In genomic region chr9:120917989-120918630, GRCh38 we compare ENCODE assay signal across 10 cellular contexts. TPM values are rescaled to one million over a fixed set of nuclear protein-coding genes. Genes with fewer than 3 reads are reported as not detected.
A peak's percentile ranks its signal among the peaks of the same experiment; 100 is the strongest.
DNase-seq lines count a peak whose midpoint lies in the region; ATAC-seq, FAIRE-seq and TF ChIP-seq lines count a peak whose summit lies in the region.
"Had no signal": no experiment of that assay in that cellular context is flagged by ENCODE, and none has a peak within 500 bp of the region (broad histone marks: within the 10 kb centered on the region; RNA-seq: fewer than 3 reads in every experiment).

No MANE protein-coding gene starts in this region.

- in situ Hi-C loops in IMR-90 (cut with MboI; ENCODE audit: low sequenced_read_pairs) = no loop called here
- in situ Hi-C loops in K562 (cut with MboI) = no loop called here

- no peak overlapping the region for H3K14ac ChIP-seq in IMR-90 (replicated peaks; ENCODE audit: low read depth, low read length)

- peaks cover 40% of the 10 kb centered on the region for H3K36me3 ChIP-seq in CD4-positive, alpha-beta memory T cell (ENCODE audit: insufficient read depth, low read length)
- H3K36me3 ChIP-seq in IMR-90 (ENCODE audit: control insufficient read depth, insufficient read depth, low read length) (no peaks in the 10 kb centered on the region), K562 (ENCODE audit: control insufficient read depth, insufficient read depth, low read length) (no peaks in the 10 kb centered on the region), ovary (no peaks in the 10 kb centered on the region)

- TF ChIP-seq POLR2A in IMR-90 (IDR thresholded peaks at IDR 0.05; ENCODE audit: low read depth, low read length) = no peak
- TF ChIP-seq POLR2A in K562 (conservative IDR thresholded peaks at IDR 0.05) = no peak
- TF ChIP-seq POLR2A in ovary (IDR thresholded peaks at IDR 0.05) = no peak

- intact Hi-C loops in CD4-positive, alpha-beta memory T cell (cut with micrococcal nuclease) = no loop called here
- intact Hi-C loops in IMR-90 (cut with micrococcal nuclease) = no loop called here
- intact Hi-C loops in K562 (cut with micrococcal nuclease) = no loop called here
- intact Hi-C loops in ovary (cut with DNase I) = no loop called here

- H4K20me1 ChIP-seq in IMR-90 (ENCODE audit: insufficient read depth, low read length) = no peaks in the 10 kb centered on the region
- H4K20me1 ChIP-seq in K562 (replicated peaks; ENCODE audit: control insufficient read depth, insufficient read depth, low read length) = no peaks in the 10 kb centered on the region

- peaks cover 100% of the 10 kb centered on the region for H3K4me1 ChIP-seq in CD4-positive, alpha-beta memory T cell (ENCODE audit: insufficient read depth, low read length)
- peaks cover 20% of the 10 kb centered on the region for H3K4me1 ChIP-seq in IMR-90 (ENCODE audit: control insufficient read depth, insufficient read depth, low read length)
- H3K4me1 ChIP-seq in K562 (replicated peaks in 1 of 2; ENCODE audit: control insufficient read depth in 2 of 2, insufficient read depth in 2 of 2, low read length in 2 of 2) = peaks cover 20 to 37% of the 10 kb centered on the region in 2 experiments; a peak in 4 of 5 replicates
- peaks cover 7% of the 10 kb centered on the region for H3K4me1 ChIP-seq in ovary (ENCODE audit: insufficient read depth)

- no peak for FAIRE-seq in K562 (lab: Jason Lieb, UNC)
- FAIRE-seq: keratinocyte had no signal

- no peak overlapping the region for H2BK5ac ChIP-seq in IMR-90 (ENCODE audit: low read depth, low read length, poor library complexity, severe bottlenecking)

- H3K27ac Mint-ChIP-seq in CD4-positive, alpha-beta memory T cell = peak overlapping the region; percentile 75 to 99 (median 93)
- H3K27ac Mint-ChIP-seq: CD14-positive monocyte had no signal

- H3K27ac ChIP-seq in CD4-positive, alpha-beta memory T cell (ENCODE audit: low read depth, low read length) = peak overlapping the region; percentile 99
- H3K27ac ChIP-seq in IMR-90 (ENCODE audit: insufficient read depth, low read length) (no peak overlapping the region), K562 (ENCODE audit: extremely low read depth, low read depth, low read length) (no peak overlapping the region), skin epidermis (peak overlapping the region in 12 of 21 experiments; percentile 10 to 100 (median 76)), ovary (peak overlapping the region in 1 of 2 donors; percentile 25)

- CTCF ChIA-PET in CD4-positive, alpha-beta memory T cell (lab: Charles Lee; ENCODE audit: partially characterized antibody) = interaction anchor here (1.1 to 2.9 kb wide), 9 partner anchors 8 to 49 kb away, joined by 4 to 14 read pairs (median 9); partner anchors contain the start of gene TRAF1
- CTCF ChIA-PET in IMR-90 (lab: Yijun Ruan, JAX) = no interaction called here
- CTCF ChIA-PET in K562 (lab: Yijun Ruan, JAX; ENCODE audit: low intra/inter-chr PET ratio) = no interaction called here

- BruUV-seq in IMR-90 (replicated peaks; lab: Mats Ljungman, UMichigan) = no TSS peak
- BruUV-seq in K562 (replicated peaks; lab: Mats Ljungman, UMichigan) = no TSS peak

- DNase-seq in CD4-positive, alpha-beta memory T cell = no peak
- DNase-seq in IMR-90 (no peak), K562 (ENCODE audit: extremely low read depth in 1 of 4, low spot score in 3 of 4) (no peak), ovary (no peak)
- DNase-seq in activated CD4-positive, CD25-positive, alpha-beta regulatory T cell treated with anti-CD3 and anti-CD28 coated beads, Interleukin-2, amount 50 U/mL, for 72 hours = no peak
- DNase-seq: NCI-H2107 had no signal

- no peaks in the 10 kb centered on the region for H3K27me3 Mint-ChIP-seq in CD4-positive, alpha-beta memory T cell

- ATAC-seq in IMR-90 (ENCODE audit: low read depth) (no peak), K562 (no peak), HG03108 (IDR thresholded peaks at IDR 0.05; ENCODE audit: unreplicated experiment) (no peak)

- no peak for TF ChIP-seq RAD21 in IMR-90 (IDR thresholded peaks at IDR 0.05; ENCODE audit: low read length)
- TF ChIP-seq RAD21 in K562 (CRISPR knock-in tag; conservative IDR thresholded peaks at IDR 0.05 in 1 of 2, IDR thresholded peaks at IDR 0.05 in 1 of 2) = no peak

- H4K5ac ChIP-seq in IMR-90 (ENCODE audit: low read depth, low read length) = no peak overlapping the region

- POLR2A ChIA-PET in CD4-positive, alpha-beta memory T cell (lab: Charles Lee; ENCODE audit: partially characterized antibody) = interaction anchor here (1.1 to 74.5 kb wide), 3 partner anchors 5 to 125 kb away, joined by 3 to 5577 read pairs (median 5577); partner anchors contain the start of genes FBXW2, PHF19 and TRAF1
- POLR2A ChIA-PET in IMR-90 (lab: Charles Lee; ENCODE audit: unreplicated experiment) (no interaction called here), K562 (lab: Yijun Ruan, JAX) (interaction anchor here (0.5 kb wide), 1 partner anchor 53 kb away, joined by 3 read pairs; no protein-coding TSS in a partner anchor)

- dilution Hi-C loops in IMR-90 (cut with HindIII; ENCODE audit: low sequenced_read_pairs, unreplicated experiment) = no loop called here

- H3K9me1 ChIP-seq in IMR-90 (ENCODE audit: insufficient read depth, low read length) (peaks cover 8% of the 10 kb centered on the region), K562 (ENCODE audit: control insufficient read depth, insufficient read depth, low read length) (no peaks in the 10 kb centered on the region)

- TF ChIP-seq CTCF in IMR-90 (conservative IDR thresholded peaks at IDR 0.05; ENCODE audit: low read depth, low read length) = no peak
- TF ChIP-seq CTCF in K562 (IDR thresholded peaks at IDR 0.05 in 2 of 3, conservative IDR thresholded peaks at IDR 0.05 in 1 of 3; ENCODE audit: insufficient read depth in 2 of 3, low read depth in 1 of 3, low read length in 3 of 3) = no peak
- TF ChIP-seq CTCF in ovary (IDR thresholded peaks at IDR 0.05) = no peak

- TF ChIP-seq EP300 in K562 (IDR thresholded peaks at IDR 0.05; ENCODE audit: low read length) (no peak), ovary (IDR thresholded peaks at IDR 0.05) (no peak)

- H3K79me1 ChIP-seq in IMR-90 (ENCODE audit: low read depth in 1 of 2, low read length in 2 of 2) = peaks cover 0 to 17% of the 10 kb centered on the region in 2 experiments; a peak in 2 of 4 replicates

- no peaks in the 10 kb centered on the region for H3K79me2 ChIP-seq in K562 (ENCODE audit: control insufficient read depth, insufficient read depth, low read length)

- no peak overlapping the region for H3K56ac ChIP-seq in IMR-90 (ENCODE audit: extremely low read depth, insufficient read depth, low read length)

- peak overlapping the region in 7 of 8 donors; percentile 38 to 97 (median 83) for H3K4me3 Mint-ChIP-seq in CD4-positive, alpha-beta memory T cell
- H3K4me3 Mint-ChIP-seq: CD14-positive monocyte had no signal

- no peak overlapping the region for H2BK20ac ChIP-seq in IMR-90 (ENCODE audit: low read depth, low read length)

- WGBS in IMR-90 (ENCODE audit: extremely low coverage in 2 of 2, insufficient read length in 1 of 2), 2 experiments = no CpG with 5 or more reads among the region's 4 CpGs
- WGBS in K562 (ENCODE audit: insufficient coverage, low coverage, missing lambda C conversion rate) = 54% methylated on average over 4 of the region's 4 CpGs
- WGBS in ovary, 3 donors = 93 to 98% (median 95%) methylated on average over 4 of the region's 4 CpGs

- no peak overlapping the region for H2AK9ac ChIP-seq in IMR-90 (replicated peaks; ENCODE audit: low read depth, low read length, poor library complexity)

- H2AK5ac ChIP-seq in IMR-90 (ENCODE audit: low read depth, low read length) = no peak overlapping the region

- H3K23ac ChIP-seq in IMR-90 (ENCODE audit: low read depth, low read length) = no peak overlapping the region

- peaks cover 70 to 86% of the 10 kb centered on the region in 2 donors for H3K36me3 Mint-ChIP-seq in CD4-positive, alpha-beta memory T cell

- no peak overlapping the region for H4K91ac ChIP-seq in IMR-90 (ENCODE audit: insufficient read depth, low read depth, low read length)

- H3K4me1 Mint-ChIP-seq in CD4-positive, alpha-beta memory T cell = peaks cover 65 to 98% (median 80%) of the 10 kb centered on the region in 4 donors

- H3K27me3 ChIP-seq in CD4-positive, alpha-beta memory T cell (ENCODE audit: insufficient read depth, low read length) = no peaks in the 10 kb centered on the region
- no peaks in the 10 kb centered on the region for H3K27me3 ChIP-seq in IMR-90 (ENCODE audit: control insufficient read depth, insufficient read depth, low read length)
- H3K27me3 ChIP-seq in K562 (ENCODE audit: control insufficient read depth in 2 of 2, insufficient read depth in 2 of 2, low read length in 2 of 2) = no peaks in the 10 kb centered on the region
- H3K27me3 ChIP-seq in ovary = no peaks in the 10 kb centered on the region

- H2AFZ ChIP-seq in IMR-90 (replicated peaks; ENCODE audit: low read length, poor library complexity) (no peak overlapping the region), K562 (ENCODE audit: low read depth, low read length) (no peak overlapping the region)

- H3K9me3 ChIP-seq in CD4-positive, alpha-beta memory T cell (ENCODE audit: control insufficient read depth in 1 of 2, low read length in 2 of 2) = no peaks in the 10 kb centered on the region
- H3K9me3 ChIP-seq in IMR-90 (ENCODE audit: control insufficient read depth, insufficient read depth, low read length) (0 out of 2 replicates have a peak, but pooled peaks cover 2% of the 10 kb centered on the region), K562 (replicated peaks; ENCODE audit: control insufficient read depth, insufficient read depth, low read depth, low read length) (no peaks in the 10 kb centered on the region), ovary (no peaks in the 10 kb centered on the region)

- no peak overlapping the region for H3K9ac ChIP-seq in IMR-90 (ENCODE audit: low read depth, low read length)
- H3K9ac ChIP-seq in K562 (ENCODE audit: insufficient read depth in 1 of 2, low read depth in 2 of 2, low read length in 2 of 2) = no peak overlapping the region

- H2BK120ac ChIP-seq in IMR-90 (ENCODE audit: low read depth, low read length) = no peak overlapping the region; the same call in 1 of the 2 replicates

- H3K4ac ChIP-seq in IMR-90 (ENCODE audit: low read depth, low read length) = 0 out of 2 replicates have a peak overlapping the region, but pooled peaks have one; percentile 35

- no peak overlapping the region for H3K4me2 ChIP-seq in IMR-90 (ENCODE audit: low read depth, low read length)
- no peak overlapping the region for H3K4me2 ChIP-seq in K562 (ENCODE audit: insufficient read depth, low read length)

- H3K9me3 Mint-ChIP-seq in CD4-positive, alpha-beta memory T cell = peaks cover 0 to 2% (median 0%) of the 10 kb centered on the region in 8 donors

- H2BK15ac ChIP-seq in IMR-90 (ENCODE audit: low read depth, low read length) = no peak overlapping the region

- no peak overlapping the region for H3K4me3 ChIP-seq in CD4-positive, alpha-beta memory T cell (ENCODE audit: low read length in 2 of 2)
- H3K4me3 ChIP-seq in IMR-90 (ENCODE audit: insufficient read depth, low read depth, low read length) (no peak overlapping the region), K562 (no peak overlapping the region), skin epidermis (no peak overlapping the region), ovary (no peak overlapping the region)

- H4K8ac ChIP-seq in IMR-90 (ENCODE audit: low read depth in 2 of 2, low read length in 2 of 2) = no peak overlapping the region

- no peak overlapping the region for H3K18ac ChIP-seq in IMR-90 (ENCODE audit: low read depth, low read length)

RNA-seq across cellular contexts. Expression of gene TRAF1, which starts 8.5 kb away (rescaled TPM):
- 100 to 1,000 TPM; 174 to 181 TPM for total RNA-seq in CD4-positive, alpha-beta memory T cell
- 10 to 100 TPM in 1 of 2 donors, 1 to 10 TPM in 1; 7.8 to 14.4 TPM for polyA plus RNA-seq in CD4-positive, alpha-beta memory T cell
- 3.1 and 3.9 TPM in 2 replicates for total RNA-seq in IMR-90 (2012; rRNA removed)
- 3.7 and 4.1 TPM in 2 replicates for polyA plus RNA-seq in IMR-90 (2012; rRNA removed)
- 2.0 and 2.9 TPM in 2 replicates for polyA plus RNA-seq in IMR-90 (2012; cell fraction: cytosol; rRNA removed)
- 5.6 and 6.9 TPM in 2 replicates for polyA plus RNA-seq in IMR-90 (2012; cell fraction: nucleus; rRNA removed; ENCODE audit: low replicate concordance)
- 2.6 and 5.9 TPM in 2 replicates for total RNA-seq in K562 (2011; cell fraction: chromatin; rRNA removed; ENCODE audit: low replicate concordance)
- 3.0 and 4.3 TPM in 2 replicates for total RNA-seq in K562 (2011; cell fraction: nucleolus; rRNA removed)
- total RNA-seq in K562 (2011; cell fraction: nucleoplasm; rRNA removed) = 2.1 and 2.3 TPM in 2 replicates
- total RNA-seq in K562 (2014; rRNA removed) = not detected in 2 replicates
- 0.04 TPM in 1 of 2 replicates, not detected in the other for total RNA-seq in K562 (2014; rRNA removed; fragmentation: Illumina TruSeq; extraction: Trizol)
- 0.04 TPM in 1 of 2 replicates, not detected in the other for total RNA-seq in K562 (2015; rRNA removed; fragmentation: Illumina TruSeq; extraction: Trizol)
- 0.38 and 0.47 TPM in 2 replicates for total RNA-seq in K562 (2021)
- 0.37 and 1.1 TPM in 2 replicates for polyA plus RNA-seq in K562 (2011; rRNA removed)
- 0.29 and 1.3 TPM in 2 replicates for polyA plus RNA-seq in K562 (2011; cell fraction: cytosol; rRNA removed)
- polyA plus RNA-seq in K562 (2011; cell fraction: nucleus; rRNA removed) = 0.18 and 1.4 TPM in 2 replicates
- 0.13 and 0.18 TPM in 2 replicates for polyA plus RNA-seq in K562 (2012)
- 0.06 and 0.12 TPM in 2 replicates for polyA plus RNA-seq in K562 (2014; fragmentation: Illumina TruSeq; extraction: Trizol)
- polyA plus RNA-seq in K562 (2014; fragmentation: Nextera tagmentation; extraction: Ambion mirVana) = under 1 TPM in 1 of 2 experiments, not detected in 1; 0.01 TPM
- polyA plus RNA-seq in K562 (2014; rRNA removed) = 0.01 and 0.03 TPM in 2 replicates
- polyA minus RNA-seq in K562 (2011; rRNA and poly(A)+ RNA removed) = 1.3 and 3.1 TPM in 2 replicates
- polyA minus RNA-seq in K562 (2011; cell fraction: cytosol; rRNA and poly(A)+ RNA removed) = 0.76 TPM in 1 of 2 replicates, not detected in the other
- 0.89 and 2.3 TPM in 2 replicates for polyA minus RNA-seq in K562 (2011; cell fraction: nucleus; rRNA and poly(A)+ RNA removed)
- 1 to 10 TPM; 4.1 to 9.4 (median 5.5) TPM for total RNA-seq in ovary
- 1 to 10 TPM; 4.4 to 6.2 TPM for polyA plus RNA-seq in ovary

RNA-seq across cellular contexts. Expression of gene PHF19, which starts 41.1 kb away (rescaled TPM):
- total RNA-seq in CD4-positive, alpha-beta memory T cell = 100 to 1,000 TPM; 194 to 201 TPM
- polyA plus RNA-seq in CD4-positive, alpha-beta memory T cell = 10 to 100 TPM; 15.4 to 17.8 TPM
- 36.1 and 37.6 TPM in 2 replicates for total RNA-seq in IMR-90 (2012; rRNA removed)
- 55.6 and 56.9 TPM in 2 replicates for polyA plus RNA-seq in IMR-90 (2012; rRNA removed)
- polyA plus RNA-seq in IMR-90 (2012; cell fraction: cytosol; rRNA removed) = 52.9 and 59.9 TPM in 2 replicates
- polyA plus RNA-seq in IMR-90 (2012; cell fraction: nucleus; rRNA removed; ENCODE audit: low replicate concordance) = 37.1 and 52.4 TPM in 2 replicates
- total RNA-seq in K562 (2011; cell fraction: chromatin; rRNA removed; ENCODE audit: low replicate concordance) = 622 and 1,187 TPM in 2 replicates
- total RNA-seq in K562 (2011; cell fraction: nucleolus; rRNA removed) = 570 and 625 TPM in 2 replicates
- total RNA-seq in K562 (2011; cell fraction: nucleoplasm; rRNA removed) = 592 and 663 TPM in 2 replicates
- 255 and 312 TPM in 2 replicates for total RNA-seq in K562 (2014; rRNA removed)
- total RNA-seq in K562 (2014; rRNA removed; fragmentation: Illumina TruSeq; extraction: Trizol) = 191 and 211 TPM in 2 replicates
- total RNA-seq in K562 (2015; rRNA removed; fragmentation: Illumina TruSeq; extraction: Trizol) = 240 and 241 TPM in 2 replicates
- 372 and 373 TPM in 2 replicates for total RNA-seq in K562 (2021)
- 403 and 414 TPM in 2 replicates for polyA plus RNA-seq in K562 (2011; rRNA removed)
- 475 and 721 TPM in 2 replicates for polyA plus RNA-seq in K562 (2011; cell fraction: cytosol; rRNA removed)
- polyA plus RNA-seq in K562 (2011; cell fraction: nucleus; rRNA removed) = 1,109 and 1,436 TPM in 2 replicates
- polyA plus RNA-seq in K562 (2012) = 275 and 342 TPM in 2 replicates
- 292 and 365 TPM in 2 replicates for polyA plus RNA-seq in K562 (2014; fragmentation: Illumina TruSeq; extraction: Trizol)
- 100 to 1,000 TPM in 1 of 2 experiments, 10 to 100 TPM in 1; 95.8 to 140 TPM for polyA plus RNA-seq in K562 (2014; fragmentation: Nextera tagmentation; extraction: Ambion mirVana)
- 312 TPM in 2 replicates for polyA plus RNA-seq in K562 (2014; rRNA removed)
- polyA minus RNA-seq in K562 (2011; rRNA and poly(A)+ RNA removed) = 333 and 440 TPM in 2 replicates
- 286 and 300 TPM in 2 replicates for polyA minus RNA-seq in K562 (2011; cell fraction: cytosol; rRNA and poly(A)+ RNA removed)
- 297 and 330 TPM in 2 replicates for polyA minus RNA-seq in K562 (2011; cell fraction: nucleus; rRNA and poly(A)+ RNA removed)
- 10 to 100 TPM; 16.8 to 56.0 (median 42.8) TPM for total RNA-seq in ovary
- polyA plus RNA-seq in ovary = 10 to 100 TPM; 24.1 to 26.6 TPM

Comparison
In these comparisons a context has a peak if more than half of its experiments do, and no peak if none do; other contexts are left out.
1. H3K27ac ChIP-seq: peak in CD4-positive, alpha-beta memory T cell (single experiment) and skin epidermis (12 of 21); none in IMR-90 (single experiment) and K562 (single experiment).
2. RNA of gene TRAF1, which starts 8.5 kb away (total RNA-seq): 174 to 181 TPM in CD4-positive, alpha-beta memory T cell; 4.1 to 9.4 TPM in ovary, 3.1 to 3.9 TPM in IMR-90 and 0.04 to 5.9 TPM in K562; every median in the first group is over 10 times any median in the second.